Comparison of ENCODE assay signal across 8 cellular contexts in genomic region chr19:9786342-9786741, GRCh38.
DNase-seq lines count a peak whose midpoint lies in the region; ATAC-seq and TF ChIP-seq lines count a peak whose summit lies in the region.

No MANE protein-coding gene starts in this region.

- H3K27ac Mint-ChIP-seq in activated T-cell treated with anti-CD3 and anti-CD28 coated beads, Interleukin-2, amount 50 U/mL, for 24 hours: peak overlapping the region; percentile 92
- peak overlapping the region; percentile 93 for H3K27ac Mint-ChIP-seq in memory B cell

- peaks cover 2% of the 10 kb centered on the region for H3K36me3 Mint-ChIP-seq in activated T-cell treated with anti-CD3 and anti-CD28 coated beads, Interleukin-2, amount 50 U/mL, for 24 hours (ENCODE audit: low read depth)
- peaks cover 5% of the 10 kb centered on the region for H3K36me3 Mint-ChIP-seq in memory B cell

- H3K4me3 ChIP-seq in brain microvascular endothelial cell (ENCODE audit: low read depth, low read length) (peak overlapping the region; percentile 81), tibial artery (peak overlapping the region; percentile 91 to 92)

- H3K36me3 ChIP-seq in brain microvascular endothelial cell (replicated peaks) (no peaks in the 10 kb centered on the region), tibial artery (peaks cover 0 to 8% (median 0%) of the 10 kb centered on the region in 3 donors)

- H3K27ac ChIP-seq in brain microvascular endothelial cell (peak overlapping the region; percentile 81), tibial artery (peak overlapping the region; percentile 96 to 99)

- H3K4me1 Mint-ChIP-seq in activated T-cell treated with anti-CD3 and anti-CD28 coated beads, Interleukin-2, amount 50 U/mL, for 24 hours (ENCODE audit: low read depth): peaks cover 35% of the 10 kb centered on the region
- H3K4me1 Mint-ChIP-seq in memory B cell: peaks cover 13% of the 10 kb centered on the region

- intact Hi-C loops in tibial artery (cut with DNase I; ENCODE audit: low total_unique reads): loop anchor here (10.0 kb wide), 1 partner anchor 202 kb away; the partner anchor contains the start of gene ZNF121

- ATAC-seq in memory B cell (ENCODE audit: low read depth) (no peak), HG03571 (IDR thresholded peaks at IDR 0.05; ENCODE audit: unreplicated experiment) (no peak), HG02678 (IDR thresholded peaks at IDR 0.05; ENCODE audit: unreplicated experiment) (no peak)

- no peak for DNase-seq in activated T-cell treated with anti-CD3 and anti-CD28 coated beads, Interleukin-2, amount 50 U/mL, for 24 hours
- DNase-seq in activated T-cell treated with anti-CD3 and anti-CD28 coated beads, Interleukin-2, amount 50 U/mL, for 1 hour: no peak
- DNase-seq in brain microvascular endothelial cell (no peak), memory B cell (ENCODE audit: low spot score in 2 of 2) (no peak), tibial artery (no peak), NK-92 (lab: John Stamatoyannopoulos, UW; ENCODE audit: unreplicated experiment) (no peak)

- peak overlapping the region; percentile 89 for H3K4me3 Mint-ChIP-seq in activated T-cell treated with anti-CD3 and anti-CD28 coated beads, Interleukin-2, amount 50 U/mL, for 24 hours
- peak overlapping the region; percentile 89 for H3K4me3 Mint-ChIP-seq in memory B cell

- H3K9me3 Mint-ChIP-seq in activated T-cell treated with anti-CD3 and anti-CD28 coated beads, Interleukin-2, amount 50 U/mL, for 24 hours: no peaks in the 10 kb centered on the region
- H3K9me3 Mint-ChIP-seq in memory B cell: peaks cover 2% of the 10 kb centered on the region

- in situ Hi-C loops in brain microvascular endothelial cell (cut with HindIII; ENCODE audit: low pct_ligation_motif_present, low sequenced_read_pairs): no loop called here

- H3K27me3 Mint-ChIP-seq in activated T-cell treated with anti-CD3 and anti-CD28 coated beads, Interleukin-2, amount 50 U/mL, for 24 hours: no peaks in the 10 kb centered on the region
- H3K27me3 Mint-ChIP-seq in memory B cell: no peaks in the 10 kb centered on the region

- H3K4me1 ChIP-seq in tibial artery: peaks cover 0 to 23% (median 10%) of the 10 kb centered on the region in 4 donors

- H3K9me3 ChIP-seq in tibial artery: no peaks in the 10 kb centered on the region

- H3K27me3 ChIP-seq in brain microvascular endothelial cell (replicated peaks) (no peaks in the 10 kb centered on the region), tibial artery (no peaks in the 10 kb centered on the region)

- TF ChIP-seq CTCF in brain microvascular endothelial cell (IDR thresholded peaks at IDR 0.05; ENCODE audit: low read depth, low read length, missing control alignments) (no peak), tibial artery (IDR thresholded peaks at IDR 0.05) (no peak)
